13 cellular contexts compared by ENCODE assay signal in genomic region chrX:11678174-11678573, GRCh38. TPM values are rescaled to one million over a fixed set of nuclear protein-coding genes. Genes with fewer than 3 reads are reported as not detected.
DNase-seq lines count a peak whose midpoint lies in the region; ATAC-seq, FAIRE-seq and TF ChIP-seq lines count a peak whose summit lies in the region.
"Had no signal": no experiment of that assay in that cellular context is flagged by ENCODE, and none has a peak within 500 bp of the region (broad histone marks: within the 10 kb centered on the region; RNA-seq: fewer than 3 reads in every experiment).

No MANE protein-coding gene starts in this region.

- H3K9me3 Mint-ChIP-seq in activated CD4-positive, alpha-beta T cell treated with anti-CD3 and anti-CD28 coated beads for 36 hours (ENCODE audit: low read depth) = no peaks in the 10 kb centered on the region

- H3K9me3 ChIP-seq in liver (ENCODE audit: control insufficient read depth in 4 of 4, low read length in 3 of 4) (no peaks in the 10 kb centered on the region), HepG2 (ENCODE audit: low read length) (no peaks in the 10 kb centered on the region), PC-3 (ENCODE audit: low read length) (no peaks in the 10 kb centered on the region)

- no TSS peak for BruUV-seq in HepG2 (replicated peaks; lab: Mats Ljungman, UMichigan)
- no TSS peak for BruUV-seq in PC-3 (replicated peaks; lab: Mats Ljungman, UMichigan)

- H3K27ac ChIP-seq in liver (ENCODE audit: low read depth in 1 of 2, low read length in 2 of 2) = no peak overlapping the region
- H3K27ac ChIP-seq in HepG2 (ENCODE audit: extremely low read length, insufficient read depth, low read length) = no peak overlapping the region
- H3K27ac ChIP-seq in PC-3 (ENCODE audit: low read length) = no peak overlapping the region
- H3K27ac ChIP-seq in foreskin keratinocyte = no peak overlapping the region
- no peak overlapping the region for H3K27ac ChIP-seq in substantia nigra (ENCODE audit: low read depth, low read length, poor library complexity, severe bottlenecking)

- POLR2A ChIA-PET in HepG2 (lab: Yijun Ruan, JAX) = no interaction called here
- POLR2A ChIA-PET in PC-3 (lab: Charles Lee; ENCODE audit: unreplicated experiment) = no interaction called here
- POLR2A ChIA-PET in activated CD4-positive, alpha-beta T cell treated with anti-CD3 and anti-CD28 coated beads for 36 hours (lab: Charles Lee) = no interaction called here

- H3K4me3 ChIP-seq in liver (ENCODE audit: low read depth in 1 of 3, low read length in 3 of 3) (no peak overlapping the region), HepG2 (replicated peaks in 1 of 3; ENCODE audit: insufficient read depth in 1 of 3, low read depth in 2 of 3, low read length in 3 of 3) (no peak overlapping the region), PC-3 (ENCODE audit: low read length) (no peak overlapping the region)
- H3K4me3 ChIP-seq: K562 had no signal

- no peaks in the 10 kb centered on the region for H3K36me3 Mint-ChIP-seq in activated CD4-positive, alpha-beta T cell treated with anti-CD3 and anti-CD28 coated beads for 36 hours (ENCODE audit: low read depth)

- no peaks in the 10 kb centered on the region for H3K79me2 ChIP-seq in HepG2 (ENCODE audit: insufficient read depth, low read length)
- H3K79me2 ChIP-seq in PC-3 (ENCODE audit: low read length) = no peaks in the 10 kb centered on the region

- H3K4me3 Mint-ChIP-seq in activated CD4-positive, alpha-beta T cell treated with anti-CD3 and anti-CD28 coated beads for 36 hours = no peak overlapping the region

- CTCF ChIA-PET in HepG2 (lab: Yijun Ruan, JAX; ENCODE audit: low intra/inter-chr PET ratio, low total read pairs) (no interaction called here), PC-3 (lab: Charles Lee) (no interaction called here)
- CTCF ChIA-PET in activated CD4-positive, alpha-beta T cell treated with anti-CD3 and anti-CD28 coated beads for 36 hours (lab: Charles Lee) = interaction anchor here (0.6 kb wide), 1 partner anchor 111 kb away, joined by 3 read pairs; no protein-coding TSS in a partner anchor

- peaks cover 8% of the 10 kb centered on the region for H3K27me3 Mint-ChIP-seq in activated CD4-positive, alpha-beta T cell treated with anti-CD3 and anti-CD28 coated beads for 36 hours

- WGBS in liver = 32% methylated on average over 5 of the region's 5 CpGs
- 17% methylated on average over 5 of the region's 5 CpGs for WGBS in HepG2 (ENCODE audit: low lambda C conversion rate)

- H3K36me3 ChIP-seq in liver (ENCODE audit: control insufficient read depth in 4 of 4, insufficient read depth in 3 of 4, low read depth in 1 of 4, low read length in 3 of 4) (no peaks in the 10 kb centered on the region), HepG2 (replicated peaks in 1 of 2; ENCODE audit: control insufficient read depth in 1 of 2, insufficient read depth in 2 of 2, low read length in 2 of 2) (no peaks in the 10 kb centered on the region), PC-3 (ENCODE audit: low read depth, low read length) (no peaks in the 10 kb centered on the region)

- H3K27me3 ChIP-seq in liver (ENCODE audit: control insufficient read depth in 4 of 4, insufficient read depth in 4 of 4, low read length in 3 of 4) = no peaks in the 10 kb centered on the region
- H3K27me3 ChIP-seq in HepG2 (ENCODE audit: control insufficient read depth in 1 of 2, insufficient read depth in 2 of 2, low read length in 2 of 2) = no peaks in the 10 kb centered on the region
- H3K27me3 ChIP-seq in PC-3 (ENCODE audit: low read length) = peaks cover 9% of the 10 kb centered on the region; the same call in 1 of the 2 replicates
- no peaks in the 10 kb centered on the region for H3K27me3 ChIP-seq in foreskin keratinocyte

- ATAC-seq in HepG2 = no peak
- ATAC-seq in PC-3 = peak; percentile 53; the same call in 1 of the 2 replicates
- ATAC-seq in foreskin keratinocyte = no peak
- no peak for ATAC-seq in HG03196 (IDR thresholded peaks at IDR 0.05; ENCODE audit: unreplicated experiment)
- ATAC-seq in activated CD4-positive, alpha-beta T cell treated with anti-CD3 and anti-CD28 coated beads for 36 hours = no peak
- ATAC-seq: K562 had no signal

- no peaks in the 10 kb centered on the region for H3F3A ChIP-seq in PC-3 (ENCODE audit: low read length, unreplicated experiment)

- TF ChIP-seq EP300 in HepG2 (IDR thresholded peaks at IDR 0.05; ENCODE audit: low read depth in 2 of 2, low read length in 2 of 2) (no peak), HepG2 (CRISPR knock-in tag; IDR thresholded peaks at IDR 0.05; ENCODE audit: borderline replicate concordance) (no peak)

- H2AFZ ChIP-seq in HepG2 (ENCODE audit: low read length) = no peak overlapping the region
- no peak overlapping the region for H2AFZ ChIP-seq in PC-3 (ENCODE audit: low read length)

- H3K9me2 ChIP-seq in PC-3 (replicated peaks; ENCODE audit: low read length) = no peaks in the 10 kb centered on the region

- H3K4me1 ChIP-seq in liver (ENCODE audit: control insufficient read depth in 4 of 4, insufficient read depth in 4 of 4, low read length in 3 of 4) = no peaks in the 10 kb centered on the region
- no peaks in the 10 kb centered on the region for H3K4me1 ChIP-seq in HepG2 (ENCODE audit: insufficient read depth, low read length)
- no peaks in the 10 kb centered on the region for H3K4me1 ChIP-seq in PC-3 (ENCODE audit: insufficient read depth, low read length)
- no peaks in the 10 kb centered on the region for H3K4me1 ChIP-seq in foreskin keratinocyte

- H3K4me2 ChIP-seq in HepG2 (ENCODE audit: low read depth, low read length) = no peak overlapping the region
- H3K4me2 ChIP-seq in PC-3 (ENCODE audit: low read length) = no peak overlapping the region

- no peak for FAIRE-seq in HepG2 (lab: Jason Lieb, UNC)
- FAIRE-seq: K562, small intestine had no signal

- H3K27ac Mint-ChIP-seq in activated CD4-positive, alpha-beta T cell treated with anti-CD3 and anti-CD28 coated beads for 36 hours = no peak overlapping the region

- H3K4me1 Mint-ChIP-seq in activated CD4-positive, alpha-beta T cell treated with anti-CD3 and anti-CD28 coated beads for 36 hours = no peaks in the 10 kb centered on the region

- DNase-seq in HepG2 (ENCODE audit: low spot score) = no peak
- DNase-seq in PC-3 = peak; percentile 21
- DNase-seq in foreskin keratinocyte = no peak
- DNase-seq in substantia nigra (lab: John Stamatoyannopoulos, UW) = no peak
- no peak for DNase-seq in activated CD4-positive, alpha-beta T cell treated with anti-CD3 and anti-CD28 coated beads for 36 hours
- no peak for DNase-seq in GF-D8 (lab: John Stamatoyannopoulos, UW)
- DNase-seq: AML-193, cerebellar nuclear complex, small intestine, T-helper 1 cell had no signal

- TF ChIP-seq CTCF in liver (IDR thresholded peaks at IDR 0.05; ENCODE audit: low read depth, low read length, missing input control) = no peak
- TF ChIP-seq CTCF in HepG2 (CRISPR knock-in tag; IDR thresholded peaks at IDR 0.05) = no peak
- TF ChIP-seq CTCF in PC-3 (conservative IDR thresholded peaks at IDR 0.05; ENCODE audit: low read depth, low read length) = peak; percentile 67
- peak; percentile 25 for TF ChIP-seq CTCF in foreskin keratinocyte (conservative IDR thresholded peaks at IDR 0.05)

- in situ Hi-C loops in HepG2 (cut with HindIII; ENCODE audit: extremely low pct_ligation_motif_present, low pct_unique_long_range_greater_than_20kb) = no loop called here

- TF ChIP-seq POLR2A in HepG2 (IDR thresholded peaks at IDR 0.05; ENCODE audit: insufficient read depth in 1 of 2, low read depth in 2 of 2, low read length in 2 of 2) = no peak

- TF ChIP-seq RAD21 in liver (IDR thresholded peaks at IDR 0.05) (peak in 1 of 2 donors; percentile 8), HepG2 (CRISPR knock-in tag; IDR thresholded peaks at IDR 0.05) (no peak)

- intact Hi-C loops in HepG2 (cut with micrococcal nuclease; ENCODE audit: unreplicated experiment) (no loop called here), PC-3 (cut with micrococcal nuclease) (no loop called here)
- intact Hi-C loops in activated CD4-positive, alpha-beta T cell treated with anti-CD3 and anti-CD28 coated beads for 36 hours (cut with DNase I, micrococcal nuclease) = no loop called here

- H3K9ac ChIP-seq in liver (ENCODE audit: low read depth in 1 of 2, low read length in 2 of 2) = no peak overlapping the region
- no peak overlapping the region for H3K9ac ChIP-seq in HepG2 (ENCODE audit: insufficient read depth, low read depth, low read length)
- H3K9ac ChIP-seq in PC-3 (ENCODE audit: low read length) = no peak overlapping the region

- no peaks in the 10 kb centered on the region for H4K20me1 ChIP-seq in HepG2 (ENCODE audit: insufficient read depth, low read length)
- H4K20me1 ChIP-seq in PC-3 (ENCODE audit: low read length) = no peaks in the 10 kb centered on the region

TF ChIP-seq in liver, 16 proteins besides CTCF, POLR2A, EP300 and RAD21 (continues in another document):
- no peak for TF ChIP-seq RXRA (IDR thresholded peaks at IDR 0.05)

RNA-seq across cellular contexts. Expression of gene ARHGAP6, which starts 12.5 kb away (rescaled TPM):
- 1 to 10 TPM in 1 of 2 donors, under 1 TPM in 1; 0.84 to 2.2 TPM for total RNA-seq in liver
- under 1 TPM; 0.10 to 0.47 TPM for polyA plus RNA-seq in liver
- total RNA-seq in HepG2 (2016; rRNA removed; fragmentation: Illumina TruSeq; extraction: Trizol) = 0.06 and 0.11 TPM in 2 replicates
- not detected in 2 replicates for total RNA-seq in HepG2 (2016; cell fraction: cytosol; rRNA removed; fragmentation: Illumina TruSeq; extraction: Trizol; ENCODE audit: low read depth)
- 0.04 and 0.15 TPM in 2 replicates for total RNA-seq in HepG2 (2016; cell fraction: insoluble cytoplasmic fraction; rRNA removed; fragmentation: Illumina TruSeq; extraction: Trizol)
- not detected in 2 replicates for total RNA-seq in HepG2 (2016; cell fraction: membrane; rRNA removed; fragmentation: Illumina TruSeq; extraction: Trizol)
- 0.09 and 0.12 TPM in 2 replicates for total RNA-seq in HepG2 (2016; cell fraction: nucleus; rRNA removed; fragmentation: Illumina TruSeq; extraction: Trizol)
- polyA plus RNA-seq in HepG2 (2011; rRNA removed) = not detected in 2 replicates
- not detected in 2 replicates for polyA plus RNA-seq in HepG2 (2011; cell fraction: cytosol; rRNA removed)
- not detected in 2 replicates for polyA plus RNA-seq in HepG2 (2011; cell fraction: nucleus; rRNA removed)
- polyA plus RNA-seq in HepG2 (2012) = not detected in 2 replicates
- not detected in 2 replicates for polyA plus RNA-seq in HepG2 (2016; cell fraction: cytosol; fragmentation: Illumina TruSeq; extraction: Trizol; ENCODE audit: low read depth)
- polyA plus RNA-seq in HepG2 (2016; cell fraction: insoluble cytoplasmic fraction; fragmentation: Illumina TruSeq; extraction: Trizol; ENCODE audit: low read depth) = not detected in 2 replicates
- not detected in 2 replicates for polyA plus RNA-seq in HepG2 (2016; cell fraction: membrane; fragmentation: Illumina TruSeq; extraction: Trizol; ENCODE audit: low read depth)
- polyA plus RNA-seq in HepG2 (2016; cell fraction: nucleus; fragmentation: Illumina TruSeq; extraction: Trizol; ENCODE audit: insufficient read depth, low read depth) = not detected in 2 replicates
- 0.84 TPM in 1 of 2 replicates, not detected in the other for polyA minus RNA-seq in HepG2 (2011; rRNA and poly(A)+ RNA removed; ENCODE audit: low replicate concordance)
- not detected in 2 replicates for polyA minus RNA-seq in HepG2 (2011; cell fraction: cytosol; rRNA and poly(A)+ RNA removed)
- not detected in 2 replicates for polyA minus RNA-seq in HepG2 (2011; cell fraction: nucleus; rRNA and poly(A)+ RNA removed)
- 2.1 and 2.8 TPM in 2 replicates for total RNA-seq in PC-3 (2014; rRNA removed)
- 0.11 TPM in 1 of 2 replicates, not detected in the other for total RNA-seq in foreskin keratinocyte
- polyA plus RNA-seq in foreskin keratinocyte = 0.02 TPM in 1 of 2 replicates, not detected in the other
- total RNA-seq in activated CD4-positive, alpha-beta T cell treated with anti-CD3 and anti-CD28 coated beads for 36 hours = not detected

Comparison
In these comparisons a context has a peak if more than half of its experiments do, and no peak if none do; other contexts are left out.
1. CTCF ChIP-seq: peak in PC-3 (single experiment) and foreskin keratinocyte (single experiment); none in liver (single experiment) and HepG2 (single experiment).